In genomic region chrX:281166-281999, GRCh38 we compare ENCODE assay signal across 8 cellular contexts. TPM values are rescaled to one million over a fixed set of nuclear protein-coding genes. Genes with fewer than 3 reads are reported as not detected.
DNase-seq lines count a peak whose midpoint lies in the region; ATAC-seq and TF ChIP-seq lines count a peak whose summit lies in the region.

TSS of gene PLCXD1 (plus strand) at chrX:281381. CDS start at chrX:284188, 2,807 bp downstream.

- H4K20me1 ChIP-seq in MM.1S (ENCODE audit: insufficient read depth, low read length), result no peaks in the 10 kb centered on the region

- peaks cover 2% of the 10 kb centered on the region; the same call in 1 of the 2 replicates for H3K79me2 ChIP-seq in MM.1S (ENCODE audit: low read length)

- no peaks in the 10 kb centered on the region for H3K9me2 ChIP-seq in MM.1S (replicated peaks; ENCODE audit: insufficient read depth, low read length)

- H3K9ac ChIP-seq in MM.1S (ENCODE audit: low read length), result peak within 1 kb of the TSS; percentile 46; the same call in 1 of the 2 replicates
- no peak within 1 kb of the TSS for H3K9ac ChIP-seq in duodenal mucosa (ENCODE audit: low read depth in 1 of 2, low read length in 2 of 2)

- ATAC-seq in GM18502 (IDR thresholded peaks at IDR 0.05; ENCODE audit: poor library complexity, unreplicated experiment) (no peak), GM21515 (IDR thresholded peaks at IDR 0.05; ENCODE audit: unreplicated experiment) (no peak)

- H3K27ac ChIP-seq in MM.1S (ENCODE audit: low read length), result peak within 1 kb of the TSS; percentile 39; the same call in 1 of the 2 replicates
- no peak within 1 kb of the TSS for H3K27ac ChIP-seq in duodenal mucosa (ENCODE audit: low read depth, low read length)
- H3K27ac ChIP-seq in vagina, result peak within 1 kb of the TSS; percentile 61

- no peak for TF ChIP-seq POLR2A in vagina (IDR thresholded peaks at IDR 0.05)

- H3F3A ChIP-seq in MM.1S (ENCODE audit: insufficient read depth, low read length), result no peaks in the 10 kb centered on the region

- no peaks in the 10 kb centered on the region for H3K4me1 ChIP-seq in MM.1S (ENCODE audit: low read length)
- H3K4me1 ChIP-seq in duodenal mucosa (ENCODE audit: control insufficient read depth in 1 of 2, insufficient read depth in 2 of 2, low read length in 2 of 2), result peaks cover 5 to 12% of the 10 kb centered on the region in 2 donors
- H3K4me1 ChIP-seq in vagina, result peaks cover 11% of the 10 kb centered on the region

- H3K4me2 ChIP-seq in MM.1S (ENCODE audit: low read depth, low read length), result peak within 1 kb of the TSS; percentile 57

- no peaks in the 10 kb centered on the region for H3K36me3 ChIP-seq in MM.1S (replicated peaks; ENCODE audit: insufficient read depth, low read length)
- H3K36me3 ChIP-seq in duodenal mucosa (ENCODE audit: control insufficient read depth in 1 of 2, insufficient read depth in 2 of 2, low read length in 2 of 2), result peaks cover 4 to 13% of the 10 kb centered on the region in 2 donors
- no peaks in the 10 kb centered on the region for H3K36me3 ChIP-seq in vagina

- no peaks in the 10 kb centered on the region for H3K9me3 ChIP-seq in MM.1S (replicated peaks; ENCODE audit: insufficient read depth, low read length)
- H3K9me3 ChIP-seq in duodenal mucosa (ENCODE audit: control insufficient read depth in 1 of 2, low read length in 2 of 2), result no peaks in the 10 kb centered on the region
- H3K9me3 ChIP-seq in vagina, result no peaks in the 10 kb centered on the region

- no peak within 1 kb of the TSS for H2AFZ ChIP-seq in MM.1S (ENCODE audit: low read length)

- TF ChIP-seq CTCF in GM12865 (IDR thresholded peaks at IDR 0.05; ENCODE audit: insufficient read depth, low read depth, low read length, missing control alignments) (no peak), MM.1S (IDR thresholded peaks at IDR 0.05; ENCODE audit: low read length) (no peak), vagina (IDR thresholded peaks at IDR 0.05) (no peak)

- H3K27me3 ChIP-seq in MM.1S (replicated peaks; ENCODE audit: insufficient read depth, low read length) (no peaks in the 10 kb centered on the region), duodenal mucosa (ENCODE audit: control insufficient read depth in 1 of 2, insufficient read depth in 2 of 2, low read length in 2 of 2) (no peaks in the 10 kb centered on the region), vagina (no peaks in the 10 kb centered on the region)

- DNase-seq in GM12865 (ENCODE audit: low read depth), result peak; percentile 56
- peak; percentile 21 for DNase-seq in MM.1S
- peak; percentile 41 for DNase-seq in medulla oblongata (ENCODE audit: extremely low spot score)
- no peak for DNase-seq in vagina (ENCODE audit: extremely low spot score in 2 of 2)
- DNase-seq in DMS79 treated with DMSO at 0.1 percent for 48 hours (lab: John Stamatoyannopoulos, UW), result no peak

- H3K4me3 ChIP-seq in GM12865 (ENCODE audit: low read depth, low read length), result peak within 1 kb of the TSS; percentile 58
- H3K4me3 ChIP-seq in MM.1S (ENCODE audit: low read length), result peak within 1 kb of the TSS; percentile 63
- H3K4me3 ChIP-seq in duodenal mucosa (ENCODE audit: low read depth in 1 of 2, low read length in 2 of 2), result peak within 1 kb of the TSS; percentile 36 to 50
- H3K4me3 ChIP-seq in vagina, result peak within 1 kb of the TSS; percentile 38 to 43

- intact Hi-C loops in vagina (cut with DNase I), result no loop called here

RNA-seq across cellular contexts. Expression of gene PLCXD1, which starts in this region (rescaled TPM):
- total RNA-seq in vagina, result 14.0 TPM

Comparison
In these comparisons a context has a peak if more than half of its experiments do, and no peak if none do; other contexts are left out.
1. DNase-seq: peak in GM12865 (single experiment), MM.1S (single experiment) and medulla oblongata (single experiment); none in vagina (0 of 2) and DMS79 treated with DMSO at 0.1 percent for 48 hours (single experiment).
2. Peak in every context shown above with its lines, with median percentiles within 50 percentile points of each other: H3K4me3 ChIP-seq.